Comparison of ENCODE assay signal across 21 cellular contexts in genomic region chr15:76161153-76162049, GRCh38.
A peak's percentile ranks its signal among the peaks of the same experiment; 100 is the strongest.
DNase-seq lines count a peak whose midpoint lies in the region; ATAC-seq, FAIRE-seq and TF ChIP-seq lines count a peak whose summit lies in the region.
"Had no signal": no experiment of that assay in that cellular context is flagged by ENCODE, and none has a peak within 500 bp of the region (broad histone marks: within the 10 kb centered on the region; RNA-seq: fewer than 3 reads in every experiment).

No MANE protein-coding gene starts in this region.

- H3K9me3 ChIP-seq in astrocyte (ENCODE audit: insufficient read depth, low read depth, low read length) (no peaks in the 10 kb centered on the region), right cardiac atrium (ENCODE audit: control insufficient read depth, low read length) (no peaks in the 10 kb centered on the region)
- H3K9me3 ChIP-seq in CD4-positive, alpha-beta T cell (ENCODE audit: control insufficient read depth, low read length), result no peaks in the 10 kb centered on the region
- H3K9me3 ChIP-seq: A549, left lung had no signal

- CTCF ChIA-PET in CD4-positive, alpha-beta T cell (lab: Charles Lee), result no interaction called here

- H3K27ac Mint-ChIP-seq in stimulated activated naive CD8-positive, alpha-beta T cell treated with anti-CD3 and anti-CD28 coated beads, Interleukin-15, amount 100 ng/mL, for 72 hours, result no peak overlapping the region
- H3K27ac Mint-ChIP-seq in astrocyte (ENCODE audit: unreplicated experiment) (peak overlapping the region; percentile 15), nephron progenitor cell (no peak overlapping the region)
- no peak overlapping the region for H3K27ac Mint-ChIP-seq in CD4-positive, alpha-beta T cell
- H3K27ac Mint-ChIP-seq: stimulated activated memory B cell treated with anti-CD40 and anti-IgM and Interleukin-4, amounts not matched to agents 10 μg/mL and 1 μg/mL and 100 μg/mL, for 72 hours had no signal

- H3K36me3 Mint-ChIP-seq in astrocyte (ENCODE audit: low read depth, unreplicated experiment), result no peaks in the 10 kb centered on the region
- H3K36me3 Mint-ChIP-seq in nephron progenitor cell (ENCODE audit: low read depth), result no peaks in the 10 kb centered on the region
- no peaks in the 10 kb centered on the region for H3K36me3 Mint-ChIP-seq in CD4-positive, alpha-beta T cell (ENCODE audit: low read depth)
- H3K36me3 Mint-ChIP-seq: CD14-positive monocyte; stimulated activated memory B cell treated with anti-CD40 and anti-IgM and Interleukin-4, amounts not matched to agents 10 μg/mL and 1 μg/mL and 100 μg/mL, for 72 hours had no signal

- TF ChIP-seq CTCF in astrocyte (IDR thresholded peaks at IDR 0.05; ENCODE audit: insufficient read depth, low read depth, low read length) (no peak), nephron progenitor cell (IDR thresholded peaks at IDR 0.05) (no peak)
- no peak for TF ChIP-seq CTCF in CD4-positive, alpha-beta T cell (IDR thresholded peaks at IDR 0.05)

- ATAC-seq in stimulated activated naive CD8-positive, alpha-beta T cell treated with anti-CD3 and anti-CD28 coated beads, Interleukin-15, amount 100 ng/mL, for 72 hours, result peak; percentile 34
- no peak for ATAC-seq in stimulated activated naive CD8-positive, alpha-beta T cell treated with anti-CD3 and anti-CD28 coated beads, Interleukin-15, Interleukin-2, amounts not matched to agents 100 U/mL and 50 U/mL, for 24 hours
- ATAC-seq in right cardiac atrium (no peak), esophagus mucosa (no peak)
- no peak for ATAC-seq in CD4-positive, alpha-beta T cell (ENCODE audit: poor library complexity)
- ATAC-seq: A549; left lung; stimulated activated memory B cell treated with anti-CD40 and anti-IgM and Interleukin-4, amounts not matched to agents 10 μg/mL and 1 μg/mL and 100 μg/mL, for 72 hours had no signal

- H3K9ac ChIP-seq in astrocyte (ENCODE audit: low read length), result no peak overlapping the region
- H3K9ac ChIP-seq: KMS-11 had no signal

- no peak overlapping the region for H2AFZ ChIP-seq in astrocyte (ENCODE audit: low read depth, low read length)

- no peaks in the 10 kb centered on the region for H3K79me2 ChIP-seq in astrocyte (ENCODE audit: insufficient read depth, low read length)

- H3K4me1 Mint-ChIP-seq in stimulated activated naive CD8-positive, alpha-beta T cell treated with anti-CD3 and anti-CD28 coated beads, Interleukin-15, amount 100 ng/mL, for 72 hours, result no peaks in the 10 kb centered on the region
- H3K4me1 Mint-ChIP-seq in astrocyte (ENCODE audit: low read depth, unreplicated experiment) (peaks cover 6% of the 10 kb centered on the region), nephron progenitor cell (peaks cover 67% of the 10 kb centered on the region)
- H3K4me1 Mint-ChIP-seq in CD4-positive, alpha-beta T cell (ENCODE audit: low read depth), result no peaks in the 10 kb centered on the region
- H3K4me1 Mint-ChIP-seq: stimulated activated memory B cell treated with anti-CD40 and anti-IgM and Interleukin-4, amounts not matched to agents 10 μg/mL and 1 μg/mL and 100 μg/mL, for 72 hours had no signal

- peaks cover 17% of the 10 kb centered on the region for H3K27me3 Mint-ChIP-seq in stimulated activated naive CD8-positive, alpha-beta T cell treated with anti-CD3 and anti-CD28 coated beads, Interleukin-15, amount 100 ng/mL, for 72 hours
- H3K27me3 Mint-ChIP-seq in astrocyte (ENCODE audit: low read depth, unreplicated experiment), result peaks cover 36% of the 10 kb centered on the region
- peaks cover 16% of the 10 kb centered on the region for H3K27me3 Mint-ChIP-seq in nephron progenitor cell (ENCODE audit: low read depth, poor library complexity)
- no peaks in the 10 kb centered on the region for H3K27me3 Mint-ChIP-seq in CD4-positive, alpha-beta T cell

- H3K27ac ChIP-seq in astrocyte (ENCODE audit: low read depth, low read length), result no peak overlapping the region
- no peak overlapping the region for H3K27ac ChIP-seq in right cardiac atrium (ENCODE audit: low read length)
- H3K27ac ChIP-seq in CD4-positive, alpha-beta T cell (ENCODE audit: low read depth, low read length), result no peak overlapping the region
- H3K27ac ChIP-seq: KMS-11, left lung had no signal

- WGBS in right cardiac atrium, result 68% methylated on average over 20 of the region's 20 CpGs

- no peaks in the 10 kb centered on the region for H3K9me3 Mint-ChIP-seq in stimulated activated naive CD8-positive, alpha-beta T cell treated with anti-CD3 and anti-CD28 coated beads, Interleukin-15, amount 100 ng/mL, for 72 hours
- H3K9me3 Mint-ChIP-seq in astrocyte (ENCODE audit: unreplicated experiment) (no peaks in the 10 kb centered on the region), nephron progenitor cell (no peaks in the 10 kb centered on the region)
- H3K9me3 Mint-ChIP-seq in CD4-positive, alpha-beta T cell, result no peaks in the 10 kb centered on the region
- H3K9me3 Mint-ChIP-seq: CD14-positive monocyte; stimulated activated memory B cell treated with anti-CD40 and anti-IgM and Interleukin-4, amounts not matched to agents 10 μg/mL and 1 μg/mL and 100 μg/mL, for 72 hours had no signal

- H3K4me3 Mint-ChIP-seq in stimulated activated naive CD8-positive, alpha-beta T cell treated with anti-CD3 and anti-CD28 coated beads, Interleukin-15, amount 100 ng/mL, for 72 hours, result no peak overlapping the region
- no peak overlapping the region for H3K4me3 Mint-ChIP-seq in astrocyte (ENCODE audit: unreplicated experiment)
- H3K4me3 Mint-ChIP-seq in nephron progenitor cell, result peak overlapping the region; percentile 55
- no peak overlapping the region for H3K4me3 Mint-ChIP-seq in CD4-positive, alpha-beta T cell
- H3K4me3 Mint-ChIP-seq: CD14-positive monocyte; stimulated activated memory B cell treated with anti-CD40 and anti-IgM and Interleukin-4, amounts not matched to agents 10 μg/mL and 1 μg/mL and 100 μg/mL, for 72 hours had no signal

- DNase-seq in stimulated activated naive CD8-positive, alpha-beta T cell treated with anti-CD3 and anti-CD28 coated beads, Interleukin-15, amount 100 ng/mL, for 72 hours, result no peak
- no peak for DNase-seq in stimulated activated naive CD8-positive, alpha-beta T cell treated with anti-CD3 and anti-CD28 coated beads, Interleukin-15, Interleukin-2, amounts not matched to agents 100 U/mL and 50 U/mL, for 24 hours
- no peak for DNase-seq in astrocyte (ENCODE audit: low read depth)
- no peak for DNase-seq in nephron progenitor cell
- DNase-seq in NCI-H748 (lab: John Stamatoyannopoulos, UW; ENCODE audit: unreplicated experiment), result no peak
- no peak for DNase-seq in right cardiac atrium
- DNase-seq in CD4-positive, alpha-beta T cell, result no peak
- DNase-seq: activated CD4-positive, CD25-positive, alpha-beta regulatory T cell; activated CD8-positive, alpha-beta memory T cell treated with anti-CD3 and anti-CD28 coated beads for 24 hours; foreskin melanocyte; NCI-H1436; NCI-H226; SIG-M5; stimulated activated CD4-positive, alpha-beta T cell treated with anti-CD3 and anti-CD28 coated beads, Interleukin-12 subunit alpha, Interleukin-12 subunit beta, amount 100 ng/mL, for 4 hours; trophoblast cell had no signal

- H3K4me1 ChIP-seq in astrocyte (ENCODE audit: insufficient read depth, low read length) (no peaks in the 10 kb centered on the region), right cardiac atrium (ENCODE audit: control insufficient read depth, insufficient read depth, low read length) (peaks cover 5% of the 10 kb centered on the region)

- no peaks in the 10 kb centered on the region for H3K36me3 ChIP-seq in astrocyte (ENCODE audit: insufficient read depth, low read length)
- H3K36me3 ChIP-seq: left lung had no signal

- H4K20me1 ChIP-seq in astrocyte (ENCODE audit: insufficient read depth, low read length), result no peaks in the 10 kb centered on the region

- H3K4me3 ChIP-seq in astrocyte (ENCODE audit: insufficient read depth, low read depth, low read length) (no peak overlapping the region), right cardiac atrium (ENCODE audit: low read length) (no peak overlapping the region)
- H3K4me3 ChIP-seq: A549, left lung had no signal

- intact Hi-C loops in right cardiac atrium (cut with DNase I), result no loop called here
- intact Hi-C loops in CD4-positive, alpha-beta T cell (cut with DNase I, micrococcal nuclease), result no loop called here

- no peak for FAIRE-seq in astrocyte (lab: Jason Lieb, UNC)
- FAIRE-seq: A549 had no signal

- POLR2A ChIA-PET in CD4-positive, alpha-beta T cell (lab: Charles Lee), result no interaction called here

- H3K27me3 ChIP-seq in astrocyte (ENCODE audit: insufficient read depth, low read length) (peaks cover 3% of the 10 kb centered on the region), right cardiac atrium (ENCODE audit: control insufficient read depth, insufficient read depth) (no peaks in the 10 kb centered on the region)
- H3K27me3 ChIP-seq in CD4-positive, alpha-beta T cell (ENCODE audit: control insufficient read depth, insufficient read depth, low read length), result no peaks in the 10 kb centered on the region
- H3K27me3 ChIP-seq: left lung had no signal

- no peak overlapping the region for H3K4me2 ChIP-seq in astrocyte (ENCODE audit: low read length)
- H3K4me2 ChIP-seq: A549, KMS-11 had no signal
